1 cellular context compared by ENCODE assay signal in the genomic region with DNA sequence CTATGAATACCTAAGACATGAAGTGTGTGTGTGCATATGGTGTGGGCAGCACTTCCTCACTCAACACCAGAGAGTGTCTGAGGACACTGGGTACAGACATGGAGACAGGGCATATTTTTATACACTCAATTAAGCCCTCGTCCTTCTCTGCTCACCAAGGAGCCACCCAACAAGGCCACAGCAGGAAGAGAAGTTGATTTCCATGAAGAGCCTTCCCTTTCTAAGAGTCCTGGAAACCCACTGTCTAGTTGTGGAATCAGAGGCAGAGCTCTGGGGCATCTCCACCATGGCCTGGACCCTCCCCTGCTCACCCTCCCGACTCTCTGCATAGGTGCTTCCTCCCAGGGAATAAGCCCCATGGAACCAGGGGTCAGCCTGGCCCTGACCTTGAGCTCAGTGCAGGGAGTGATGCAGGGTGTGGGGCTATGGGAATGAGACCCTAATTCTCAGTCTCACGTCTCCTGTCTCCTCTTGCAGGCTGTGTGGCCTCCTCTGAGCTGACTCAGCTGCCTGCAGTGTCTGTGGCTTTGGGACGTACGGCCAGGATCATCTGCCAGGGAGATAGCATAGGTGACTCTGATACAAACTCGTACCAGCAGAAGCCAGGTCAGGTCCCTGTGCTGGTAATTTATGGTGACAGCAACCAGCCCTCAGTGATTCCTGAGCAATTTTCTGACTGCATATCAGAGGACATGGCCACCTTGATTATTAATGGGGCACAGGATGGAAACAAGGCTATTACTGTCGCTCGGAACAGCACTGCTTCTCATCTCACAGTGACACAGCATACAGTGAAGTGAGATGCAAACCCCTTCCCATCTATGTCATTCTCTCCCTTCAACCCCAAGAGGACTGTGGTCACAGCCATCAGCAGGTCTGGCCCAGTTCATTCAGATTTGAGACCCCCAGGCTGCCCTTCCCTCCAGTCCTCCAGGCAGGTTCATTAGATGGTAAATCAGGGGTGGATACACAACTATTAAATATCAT.
TF ChIP-seq lines count a peak whose summit lies in the region.

No MANE protein-coding gene starts in this region.

TF ChIP-seq in K562, 482 proteins besides CTCF, POLR2A, EP300 and RAD21 (continues in another document):
- TF ChIP-seq, protein P1, sequence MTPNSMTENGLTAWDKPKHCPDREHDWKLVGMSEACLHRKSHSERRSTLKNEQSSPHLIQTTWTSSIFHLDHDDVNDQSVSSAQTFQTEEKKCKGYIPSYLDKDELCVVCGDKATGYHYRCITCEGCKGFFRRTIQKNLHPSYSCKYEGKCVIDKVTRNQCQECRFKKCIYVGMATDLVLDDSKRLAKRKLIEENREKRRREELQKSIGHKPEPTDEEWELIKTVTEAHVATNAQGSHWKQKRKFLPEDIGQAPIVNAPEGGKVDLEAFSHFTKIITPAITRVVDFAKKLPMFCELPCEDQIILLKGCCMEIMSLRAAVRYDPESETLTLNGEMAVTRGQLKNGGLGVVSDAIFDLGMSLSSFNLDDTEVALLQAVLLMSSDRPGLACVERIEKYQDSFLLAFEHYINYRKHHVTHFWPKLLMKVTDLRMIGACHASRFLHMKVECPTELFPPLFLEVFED (CRISPR knock-in tag; conservative IDR thresholded peaks at IDR 0.05) = no peak
- TF ChIP-seq SIRT6 (IDR thresholded peaks at IDR 0.05; ENCODE audit: low read depth, low read length) (no peak), ZNF75A (CRISPR knock-in tag; IDR thresholded peaks at IDR 0.05) (no peak), TAF7 (tag; IDR thresholded peaks at IDR 0.05) (no peak), FOXK1 (CRISPR knock-in tag; IDR thresholded peaks at IDR 0.05; ENCODE audit: borderline replicate concordance) (no peak), STAT5B (CRISPR knock-in tag; IDR thresholded peaks at IDR 0.05) (no peak), CHD1 (IDR thresholded peaks at IDR 0.05; ENCODE audit: low read length) (no peak), ZBTB17 (CRISPR knock-in tag; IDR thresholded peaks at IDR 0.05) (no peak), MCM7 (IDR thresholded peaks at IDR 0.05) (no peak), SMAD3 (CRISPR knock-in tag; conservative IDR thresholded peaks at IDR 0.05) (no peak), NR1H2 (CRISPR knock-in tag; IDR thresholded peaks at IDR 0.05) (no peak), ZNF184 (CRISPR knock-in tag; IDR thresholded peaks at IDR 0.05) (peak; percentile 52; the same call in 1 of the 2 replicates), MEF2A (IDR thresholded peaks at IDR 0.05; ENCODE audit: control insufficient read depth, low read depth, low read length) (no peak), KAT8 (IDR thresholded peaks at IDR 0.05; ENCODE audit: low read depth) (no peak), ARNT (IDR thresholded peaks at IDR 0.05) (no peak), ZKSCAN3 (CRISPR knock-in tag; IDR thresholded peaks at IDR 0.05) (no peak), MYNN (IDR thresholded peaks at IDR 0.05) (no peak), MYNN (CRISPR knock-in tag; IDR thresholded peaks at IDR 0.05) (0 out of 2 replicates have a peak, but pooled peaks have one; percentile 72), HNRNPLL (IDR thresholded peaks at IDR 0.05; ENCODE audit: low read depth, low read length, poor library complexity, severe bottlenecking) (no peak), NONO (IDR thresholded peaks at IDR 0.05; ENCODE audit: low read depth in 2 of 2, low read length in 1 of 2) (no peak), NCOA1 (IDR thresholded peaks at IDR 0.05; ENCODE audit: low read depth) (no peak), BDP1 (IDR thresholded peaks at IDR 0.05; ENCODE audit: insufficient read depth, insufficient read length) (no peak), XRCC5 (IDR thresholded peaks at IDR 0.05; ENCODE audit: low read depth, low read length) (no peak), ZNF12 (CRISPR knock-in tag; IDR thresholded peaks at IDR 0.05) (no peak), FOXA1 (IDR thresholded peaks at IDR 0.05; ENCODE audit: borderline replicate concordance) (peak; percentile 38; the same call in 1 of the 2 replicates), NCOA6 (IDR thresholded peaks at IDR 0.05) (no peak), ZNF133 (CRISPR knock-in tag; IDR thresholded peaks at IDR 0.05) (no peak), ZBTB7A (IDR thresholded peaks at IDR 0.05; ENCODE audit: borderline replicate concordance, control insufficient read depth, low read depth, low read length) (no peak), SRSF3 (IDR thresholded peaks at IDR 0.05; ENCODE audit: insufficient read depth, low read length) (no peak)
- TF ChIP-seq, protein P2, sequence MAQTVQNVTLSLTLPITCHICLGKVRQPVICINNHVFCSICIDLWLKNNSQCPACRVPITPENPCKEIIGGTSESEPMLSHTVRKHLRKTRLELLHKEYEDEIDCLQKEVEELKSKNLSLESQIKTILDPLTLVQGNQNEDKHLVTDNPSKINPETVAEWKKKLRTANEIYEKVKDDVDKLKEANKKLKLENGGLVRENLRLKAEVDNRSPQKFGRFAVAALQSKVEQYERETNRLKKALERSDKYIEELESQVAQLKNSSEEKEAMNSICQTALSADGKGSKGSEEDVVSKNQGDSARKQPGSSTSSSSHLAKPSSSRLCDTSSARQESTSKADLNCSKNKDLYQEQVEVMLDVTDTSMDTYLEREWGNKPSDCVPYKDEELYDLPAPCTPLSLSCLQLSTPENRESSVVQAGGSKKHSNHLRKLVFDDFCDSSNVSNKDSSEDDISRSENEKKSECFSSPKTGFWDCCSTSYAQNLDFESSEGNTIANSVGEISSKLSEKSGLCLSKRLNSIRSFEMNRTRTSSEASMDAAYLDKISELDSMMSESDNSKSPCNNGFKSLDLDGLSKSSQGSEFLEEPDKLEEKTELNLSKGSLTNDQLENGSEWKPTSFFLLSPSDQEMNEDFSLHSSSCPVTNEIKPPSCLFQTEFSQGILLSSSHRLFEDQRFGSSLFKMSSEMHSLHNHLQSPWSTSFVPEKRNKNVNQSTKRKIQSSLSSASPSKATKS (CRISPR knock-in tag; IDR thresholded peaks at IDR 0.05) = no peak
- TF ChIP-seq, protein P3, sequence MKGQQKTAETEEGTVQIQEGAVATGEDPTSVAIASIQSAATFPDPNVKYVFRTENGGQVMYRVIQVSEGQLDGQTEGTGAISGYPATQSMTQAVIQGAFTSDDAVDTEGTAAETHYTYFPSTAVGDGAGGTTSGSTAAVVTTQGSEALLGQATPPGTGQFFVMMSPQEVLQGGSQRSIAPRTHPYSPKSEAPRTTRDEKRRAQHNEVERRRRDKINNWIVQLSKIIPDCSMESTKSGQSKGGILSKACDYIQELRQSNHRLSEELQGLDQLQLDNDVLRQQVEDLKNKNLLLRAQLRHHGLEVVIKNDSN (CRISPR knock-in tag; IDR thresholded peaks at IDR 0.05) = no peak
- TF ChIP-seq, protein P4, sequence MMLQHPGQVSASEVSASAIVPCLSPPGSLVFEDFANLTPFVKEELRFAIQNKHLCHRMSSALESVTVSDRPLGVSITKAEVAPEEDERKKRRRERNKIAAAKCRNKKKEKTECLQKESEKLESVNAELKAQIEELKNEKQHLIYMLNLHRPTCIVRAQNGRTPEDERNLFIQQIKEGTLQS (IDR thresholded peaks at IDR 0.05) = no peak
- TF ChIP-seq, protein P4 (CRISPR knock-in tag; conservative IDR thresholded peaks at IDR 0.05) = 0 out of 2 replicates have a peak, but pooled peaks have one; percentile 22
- TF ChIP-seq, protein P5, sequence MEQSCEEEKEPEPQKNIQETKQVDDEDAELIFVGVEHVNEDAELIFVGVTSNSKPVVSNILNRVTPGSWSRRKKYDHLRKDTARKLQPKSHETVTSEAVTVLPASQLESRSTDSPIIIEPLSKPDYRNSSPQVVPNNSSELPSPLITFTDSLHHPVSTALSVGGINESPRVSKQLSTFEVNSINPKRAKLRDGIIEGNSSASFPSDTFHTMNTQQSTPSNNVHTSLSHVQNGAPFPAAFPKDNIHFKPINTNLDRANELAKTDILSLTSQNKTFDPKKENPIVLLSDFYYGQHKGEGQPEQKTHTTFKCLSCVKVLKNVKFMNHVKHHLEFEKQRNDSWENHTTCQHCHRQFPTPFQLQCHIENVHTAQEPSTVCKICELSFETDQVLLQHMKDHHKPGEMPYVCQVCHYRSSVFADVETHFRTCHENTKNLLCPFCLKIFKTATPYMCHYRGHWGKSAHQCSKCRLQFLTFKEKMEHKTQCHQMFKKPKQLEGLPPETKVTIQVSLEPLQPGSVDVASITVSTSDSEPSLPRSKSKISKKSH (CRISPR knock-in tag; IDR thresholded peaks at IDR 0.05) = no peak
- TF ChIP-seq, protein P6, sequence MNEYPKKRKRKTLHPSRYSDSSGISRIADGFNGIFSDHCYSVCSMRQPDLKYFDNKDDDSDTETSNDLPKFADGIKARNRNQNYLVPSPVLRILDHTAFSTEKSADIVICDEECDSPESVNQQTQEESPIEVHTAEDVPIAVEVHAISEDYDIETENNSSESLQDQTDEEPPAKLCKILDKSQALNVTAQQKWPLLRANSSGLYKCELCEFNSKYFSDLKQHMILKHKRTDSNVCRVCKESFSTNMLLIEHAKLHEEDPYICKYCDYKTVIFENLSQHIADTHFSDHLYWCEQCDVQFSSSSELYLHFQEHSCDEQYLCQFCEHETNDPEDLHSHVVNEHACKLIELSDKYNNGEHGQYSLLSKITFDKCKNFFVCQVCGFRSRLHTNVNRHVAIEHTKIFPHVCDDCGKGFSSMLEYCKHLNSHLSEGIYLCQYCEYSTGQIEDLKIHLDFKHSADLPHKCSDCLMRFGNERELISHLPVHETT (CRISPR knock-in tag; conservative IDR thresholded peaks at IDR 0.05 in 1 of 2, IDR thresholded peaks at IDR 0.05 in 1 of 2) = peak in 1 of 2 experiments; percentile 72; a peak in 1 of 4 replicates
- TF ChIP-seq, protein P7, sequence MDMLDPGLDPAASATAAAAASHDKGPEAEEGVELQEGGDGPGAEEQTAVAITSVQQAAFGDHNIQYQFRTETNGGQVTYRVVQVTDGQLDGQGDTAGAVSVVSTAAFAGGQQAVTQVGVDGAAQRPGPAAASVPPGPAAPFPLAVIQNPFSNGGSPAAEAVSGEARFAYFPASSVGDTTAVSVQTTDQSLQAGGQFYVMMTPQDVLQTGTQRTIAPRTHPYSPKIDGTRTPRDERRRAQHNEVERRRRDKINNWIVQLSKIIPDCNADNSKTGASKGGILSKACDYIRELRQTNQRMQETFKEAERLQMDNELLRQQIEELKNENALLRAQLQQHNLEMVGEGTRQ (CRISPR knock-in tag; IDR thresholded peaks at IDR 0.05) = peak; percentile 19; the same call in 1 of the 2 replicates
- TF ChIP-seq, protein P8, sequence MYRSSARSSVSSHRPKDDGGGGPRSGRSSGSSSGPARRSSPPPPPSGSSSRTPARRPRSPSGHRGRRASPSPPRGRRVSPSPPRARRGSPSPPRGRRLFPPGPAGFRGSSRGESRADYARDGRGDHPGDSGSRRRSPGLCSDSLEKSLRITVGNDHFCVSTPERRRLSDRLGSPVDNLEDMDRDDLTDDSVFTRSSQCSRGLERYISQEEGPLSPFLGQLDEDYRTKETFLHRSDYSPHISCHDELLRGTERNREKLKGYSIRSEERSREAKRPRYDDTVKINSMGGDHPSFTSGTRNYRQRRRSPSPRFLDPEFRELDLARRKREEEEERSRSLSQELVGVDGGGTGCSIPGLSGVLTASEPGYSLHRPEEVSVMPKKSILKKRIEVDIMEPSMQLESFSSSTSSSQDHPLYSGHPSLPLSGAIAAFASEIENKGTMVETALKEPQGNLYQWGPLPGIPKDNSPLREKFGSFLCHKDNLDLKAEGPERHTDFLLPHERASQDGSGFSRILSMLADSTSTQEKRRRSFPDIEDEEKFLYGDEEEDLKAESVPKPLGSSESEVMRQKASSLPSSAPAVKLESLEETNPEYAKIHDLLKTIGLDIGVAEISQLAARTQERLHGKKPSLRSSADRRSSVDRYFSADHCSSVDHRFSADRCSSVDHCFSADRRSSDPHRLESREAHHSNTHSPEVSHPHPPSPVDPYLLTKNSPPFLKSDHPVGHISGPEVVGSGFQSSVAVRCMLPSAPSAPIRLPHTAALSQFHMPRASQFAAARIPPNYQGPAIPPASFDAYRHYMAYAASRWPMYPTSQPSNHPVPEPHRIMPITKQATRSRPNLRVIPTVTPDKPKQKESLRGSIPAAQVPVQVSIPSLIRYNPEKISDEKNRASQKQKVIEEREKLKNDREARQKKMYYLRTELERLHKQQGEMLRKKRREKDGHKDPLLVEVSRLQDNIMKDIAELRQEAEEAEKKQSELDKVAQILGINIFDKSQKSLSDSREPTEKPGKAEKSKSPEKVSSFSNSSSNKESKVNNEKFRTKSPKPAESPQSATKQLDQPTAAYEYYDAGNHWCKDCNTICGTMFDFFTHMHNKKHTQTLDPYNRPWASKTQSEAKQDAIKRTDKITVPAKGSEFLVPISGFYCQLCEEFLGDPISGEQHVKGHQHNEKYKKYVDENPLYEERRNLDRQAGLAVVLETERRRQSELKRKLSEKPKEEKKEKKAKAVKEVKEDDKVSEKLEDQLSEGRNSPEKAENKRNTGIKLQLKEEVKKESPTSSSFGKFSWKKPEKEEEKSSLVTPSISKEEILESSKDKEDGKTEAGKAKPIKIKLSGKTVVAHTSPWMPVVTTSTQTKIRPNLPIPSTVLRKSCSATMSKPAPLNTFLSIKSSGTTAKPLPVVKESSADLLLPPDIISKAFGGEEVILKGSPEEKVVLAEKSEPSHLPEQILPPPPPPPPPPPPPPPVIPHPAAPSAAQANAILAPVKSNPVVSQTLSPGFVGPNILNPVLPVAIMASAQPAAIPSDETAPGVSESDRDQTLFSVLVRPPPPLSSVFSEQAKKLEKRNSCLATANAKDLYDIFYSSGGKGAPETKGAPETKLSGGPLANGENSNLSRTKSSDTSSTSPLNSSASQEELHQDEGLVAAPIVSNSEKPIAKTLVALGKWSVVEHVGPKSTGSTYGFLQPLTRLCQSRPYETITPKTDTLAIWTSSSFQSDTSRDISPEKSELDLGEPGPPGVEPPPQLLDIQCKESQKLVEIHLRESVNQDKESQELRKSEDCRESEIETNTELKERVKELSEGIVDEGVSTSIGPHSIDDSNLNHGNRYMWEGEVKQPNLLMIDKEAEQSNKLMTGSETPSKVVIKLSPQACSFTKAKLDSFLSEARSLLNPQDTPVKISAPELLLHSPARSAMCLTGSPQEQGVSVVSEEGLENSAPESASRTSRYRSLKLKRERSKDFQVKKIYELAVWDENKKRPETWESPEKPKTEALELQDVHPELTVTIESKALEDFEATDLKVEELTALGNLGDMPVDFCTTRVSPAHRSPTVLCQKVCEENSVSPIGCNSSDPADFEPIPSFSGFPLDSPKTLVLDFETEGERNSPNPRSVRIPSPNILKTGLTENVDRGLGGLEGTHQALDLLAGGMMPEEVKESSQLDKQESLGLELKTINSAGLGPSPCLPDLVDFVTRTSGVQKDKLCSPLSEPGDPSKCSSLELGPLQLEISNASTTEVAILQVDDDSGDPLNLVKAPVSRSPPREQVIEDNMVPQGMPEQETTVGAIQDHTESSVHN (IDR thresholded peaks at IDR 0.05; ENCODE audit: borderline replicate concordance in 1 of 2, low read depth in 1 of 2) = no peak
- TF ChIP-seq, protein P9, sequence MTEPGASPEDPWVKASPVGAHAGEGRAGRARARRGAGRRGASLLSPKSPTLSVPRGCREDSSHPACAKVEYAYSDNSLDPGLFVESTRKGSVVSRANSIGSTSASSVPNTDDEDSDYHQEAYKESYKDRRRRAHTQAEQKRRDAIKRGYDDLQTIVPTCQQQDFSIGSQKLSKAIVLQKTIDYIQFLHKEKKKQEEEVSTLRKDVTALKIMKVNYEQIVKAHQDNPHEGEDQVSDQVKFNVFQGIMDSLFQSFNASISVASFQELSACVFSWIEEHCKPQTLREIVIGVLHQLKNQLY (CRISPR knock-in tag; conservative IDR thresholded peaks at IDR 0.05) = peak in 1 of 2 experiments; percentile 86; a peak in 1 of 4 replicates
- TF ChIP-seq, protein P10, sequence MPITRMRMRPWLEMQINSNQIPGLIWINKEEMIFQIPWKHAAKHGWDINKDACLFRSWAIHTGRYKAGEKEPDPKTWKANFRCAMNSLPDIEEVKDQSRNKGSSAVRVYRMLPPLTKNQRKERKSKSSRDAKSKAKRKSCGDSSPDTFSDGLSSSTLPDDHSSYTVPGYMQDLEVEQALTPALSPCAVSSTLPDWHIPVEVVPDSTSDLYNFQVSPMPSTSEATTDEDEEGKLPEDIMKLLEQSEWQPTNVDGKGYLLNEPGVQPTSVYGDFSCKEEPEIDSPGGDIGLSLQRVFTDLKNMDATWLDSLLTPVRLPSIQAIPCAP (CRISPR knock-in tag; IDR thresholded peaks at IDR 0.05; ENCODE audit: borderline replicate concordance) = no peak
